In genomic region chr16:571081-571747, GRCh38 we compare ENCODE assay signal across 7 cellular contexts. TPM values are rescaled to one million over a fixed set of nuclear protein-coding genes. Genes with fewer than 3 reads are reported as not detected.
DNase-seq lines count a peak whose midpoint lies in the region; ATAC-seq and TF ChIP-seq lines count a peak whose summit lies in the region.
"Not testable (repeated sequence)": the region's sequence is repeated elsewhere in the genome, so short reads cannot be mapped to it uniquely, and the experiment has no call there.
"Had no signal": no experiment of that assay in that cellular context is flagged by ENCODE, and none has a peak within 500 bp of the region (broad histone marks: within the 10 kb centered on the region; RNA-seq: fewer than 3 reads in every experiment).

No MANE protein-coding gene starts in this region.

- not testable (repeated sequence) for ATAC-seq in DND-41 (ENCODE audit: insufficient read depth, low read depth); activated CD8-positive, alpha-beta T cell treated with anti-CD3 and anti-CD28 coated beads, Interleukin-2, amount 10 ng/mL, durations not matched to agents 7 days and 5 days
- ATAC-seq in right lobe of liver: peak; percentile 18 to 55 (median 33)

- not testable (repeated sequence) for H3K9me3 Mint-ChIP-seq in activated CD8-positive, alpha-beta T cell treated with anti-CD3 and anti-CD28 coated beads, Interleukin-2, amount 10 ng/mL, durations not matched to agents 7 days and 5 days (ENCODE audit: insufficient read depth); stimulated activated naive CD8-positive, alpha-beta T cell treated with anti-CD3 and anti-CD28 coated beads, Interleukin-15, Interleukin-2, amounts not matched to agents 100 ng/mL and 50 ng/mL, for 24 hours

- H3K36me3 ChIP-seq in DND-41 (ENCODE audit: insufficient read depth, low read length) (peaks cover 36% of the 10 kb centered on the region), duodenal mucosa (ENCODE audit: control insufficient read depth in 1 of 2, insufficient read depth in 2 of 2, low read length in 2 of 2) (peaks cover 0 to 12% of the 10 kb centered on the region in 2 donors)
- not testable (repeated sequence) for H3K36me3 ChIP-seq in right lobe of liver

- not testable (repeated sequence) for DNase-seq in DND-41; NB4 (ENCODE audit: low read depth); activated CD8-positive, alpha-beta T cell treated with anti-CD3 and anti-CD28 coated beads, Interleukin-2, amount 10 ng/mL, durations not matched to agents 7 days and 5 days
- DNase-seq in right lobe of liver: peak in 1 of 3 donors; percentile 60

- CTCF ChIA-PET in activated CD8-positive, alpha-beta T cell treated with anti-CD3 and anti-CD28 coated beads, Interleukin-2, amount 10 ng/mL, durations not matched to agents 7 days and 5 days (lab: Charles Lee): interaction anchor here (0.9 kb wide), 1 partner anchor 29 kb away, joined by 3 read pairs; no protein-coding TSS in a partner anchor

- H3K4me3 ChIP-seq in DND-41 (ENCODE audit: low read depth in 1 of 2, low read length in 2 of 2) (peak overlapping the region; percentile 99 to 100; a peak in 3 of 4 replicates), NB4 (ENCODE audit: low read depth, low read length) (peak overlapping the region; percentile 83), duodenal mucosa (ENCODE audit: low read depth in 1 of 2, low read length in 2 of 2) (peak overlapping the region; percentile 71 to 87)
- H3K4me3 ChIP-seq in right lobe of liver: not testable (repeated sequence)

- WGBS in right lobe of liver (ENCODE audit: insufficient coverage, low coverage, low lambda C conversion rate, missing lambda C conversion rate): no CpG with 5 or more reads among the region's 17 CpGs

- not testable (repeated sequence) for TF ChIP-seq CTCF in DND-41 (IDR thresholded peaks at IDR 0.05; ENCODE audit: borderline replicate concordance, extremely low read depth, low read length, poor library complexity, severe bottlenecking); NB4 (IDR thresholded peaks at IDR 0.05; ENCODE audit: low read depth, low read length); right lobe of liver (IDR thresholded peaks at IDR 0.05)

- not testable (repeated sequence) for H3K27ac ChIP-seq in DND-41 (ENCODE audit: low read length); duodenal mucosa (ENCODE audit: low read depth, low read length); right lobe of liver

- H3K36me3 Mint-ChIP-seq in activated CD8-positive, alpha-beta T cell treated with anti-CD3 and anti-CD28 coated beads, Interleukin-2, amount 10 ng/mL, durations not matched to agents 7 days and 5 days (ENCODE audit: low read depth); stimulated activated naive CD8-positive, alpha-beta T cell treated with anti-CD3 and anti-CD28 coated beads, Interleukin-15, Interleukin-2, amounts not matched to agents 100 ng/mL and 50 ng/mL, for 24 hours (ENCODE audit: low read depth): not testable (repeated sequence)

- TF ChIP-seq POLR2A in NB4 (IDR thresholded peaks at IDR 0.05; ENCODE audit: extremely low read depth, insufficient read length); right lobe of liver (IDR thresholded peaks at IDR 0.05): not testable (repeated sequence)

- H2AFZ ChIP-seq in DND-41 (ENCODE audit: low read depth, low read length): not testable (repeated sequence)

- H3K4me2 ChIP-seq in DND-41 (ENCODE audit: insufficient read depth, low read length): peak overlapping the region; percentile 95

- H3K4me3 Mint-ChIP-seq in activated CD8-positive, alpha-beta T cell treated with anti-CD3 and anti-CD28 coated beads, Interleukin-2, amount 10 ng/mL, durations not matched to agents 7 days and 5 days: peak overlapping the region; percentile 83
- H3K4me3 Mint-ChIP-seq in stimulated activated naive CD8-positive, alpha-beta T cell treated with anti-CD3 and anti-CD28 coated beads, Interleukin-15, Interleukin-2, amounts not matched to agents 100 ng/mL and 50 ng/mL, for 24 hours: peak overlapping the region; percentile 86

- peaks cover 30% of the 10 kb centered on the region for H4K20me1 ChIP-seq in DND-41 (ENCODE audit: insufficient read depth, low read length)

- peaks cover 31% of the 10 kb centered on the region for H3K4me1 Mint-ChIP-seq in activated CD8-positive, alpha-beta T cell treated with anti-CD3 and anti-CD28 coated beads, Interleukin-2, amount 10 ng/mL, durations not matched to agents 7 days and 5 days (ENCODE audit: low read depth)
- H3K4me1 Mint-ChIP-seq in stimulated activated naive CD8-positive, alpha-beta T cell treated with anti-CD3 and anti-CD28 coated beads, Interleukin-15, Interleukin-2, amounts not matched to agents 100 ng/mL and 50 ng/mL, for 24 hours (ENCODE audit: low read depth): peaks cover 29% of the 10 kb centered on the region

- H3K4me1 ChIP-seq in DND-41 (ENCODE audit: insufficient read depth, low read length) (peaks cover 43% of the 10 kb centered on the region), duodenal mucosa (ENCODE audit: control insufficient read depth in 1 of 2, insufficient read depth in 2 of 2, low read length in 2 of 2) (peaks cover 30 to 40% of the 10 kb centered on the region in 2 donors)
- not testable (repeated sequence) for H3K4me1 ChIP-seq in right lobe of liver

- POLR2A ChIA-PET in activated CD8-positive, alpha-beta T cell treated with anti-CD3 and anti-CD28 coated beads, Interleukin-2, amount 10 ng/mL, durations not matched to agents 7 days and 5 days (lab: Charles Lee): interaction anchor here (1.0 kb wide), 1 partner anchor 16 kb away, joined by 3 read pairs; no protein-coding TSS in a partner anchor

- peaks cover 43% of the 10 kb centered on the region for H3K79me2 ChIP-seq in DND-41 (ENCODE audit: insufficient read depth, low read length)

- not testable (repeated sequence) for H3K27me3 ChIP-seq in DND-41 (ENCODE audit: insufficient read depth, low read length, poor library complexity); duodenal mucosa (ENCODE audit: control insufficient read depth in 1 of 2, insufficient read depth in 2 of 2, low read length in 2 of 2); right lobe of liver

- intact Hi-C loops in right lobe of liver (cut with DNase I): not testable (repeated sequence)

- not testable (repeated sequence) for H3K27me3 Mint-ChIP-seq in activated CD8-positive, alpha-beta T cell treated with anti-CD3 and anti-CD28 coated beads, Interleukin-2, amount 10 ng/mL, durations not matched to agents 7 days and 5 days (ENCODE audit: low read depth); stimulated activated naive CD8-positive, alpha-beta T cell treated with anti-CD3 and anti-CD28 coated beads, Interleukin-15, Interleukin-2, amounts not matched to agents 100 ng/mL and 50 ng/mL, for 24 hours

- H3K9ac ChIP-seq in DND-41 (ENCODE audit: low read depth, low read length) (peak overlapping the region; percentile 93), duodenal mucosa (ENCODE audit: low read depth in 1 of 2, low read length in 2 of 2) (peak overlapping the region in 1 of 2 donors; percentile 39)

- H3K9me3 ChIP-seq in DND-41 (ENCODE audit: insufficient read depth, low read length, severe bottlenecking); duodenal mucosa (ENCODE audit: control insufficient read depth in 1 of 2, low read length in 2 of 2); right lobe of liver: not testable (repeated sequence)

- H3K27ac Mint-ChIP-seq in activated CD8-positive, alpha-beta T cell treated with anti-CD3 and anti-CD28 coated beads, Interleukin-2, amount 10 ng/mL, durations not matched to agents 7 days and 5 days: peak overlapping the region; percentile 75
- peak overlapping the region; percentile 46 for H3K27ac Mint-ChIP-seq in stimulated activated naive CD8-positive, alpha-beta T cell treated with anti-CD3 and anti-CD28 coated beads, Interleukin-15, Interleukin-2, amounts not matched to agents 100 ng/mL and 50 ng/mL, for 24 hours

RNA-seq across cellular contexts. Expression of gene PIGQ, which starts 1.4 kb away (rescaled TPM):
- 10 to 100 TPM; 41.2 to 43.0 TPM for total RNA-seq in activated CD8-positive, alpha-beta T cell treated with anti-CD3 and anti-CD28 coated beads, Interleukin-2, amount 10 ng/mL, durations not matched to agents 7 days and 5 days
- total RNA-seq in right lobe of liver: 10 to 100 TPM; 19.5 to 32.0 (median 27.8) TPM

RNA-seq across cellular contexts. Expression of gene NHLRC4, which starts 4.4 kb away (rescaled TPM):
- 1 to 10 TPM; 1.6 TPM for total RNA-seq in activated CD8-positive, alpha-beta T cell treated with anti-CD3 and anti-CD28 coated beads, Interleukin-2, amount 10 ng/mL, durations not matched to agents 7 days and 5 days
- under 1 TPM in 5 of 6 experiments, not detected in 1; 0.12 to 0.33 (median 0.28) TPM for total RNA-seq in right lobe of liver

RNA-seq across cellular contexts. Expression of gene PRR35, which starts 11.0 kb away (rescaled TPM):
- not detected for total RNA-seq in activated CD8-positive, alpha-beta T cell treated with anti-CD3 and anti-CD28 coated beads, Interleukin-2, amount 10 ng/mL, durations not matched to agents 7 days and 5 days
- not detected for total RNA-seq in right lobe of liver
- total RNA-seq: cardiac septum had no signal

RNA-seq across cellular contexts. Expression of gene RAB40C, which starts 18.7 kb away (rescaled TPM):
- 10 to 100 TPM; 13.1 to 15.0 TPM for total RNA-seq in activated CD8-positive, alpha-beta T cell treated with anti-CD3 and anti-CD28 coated beads, Interleukin-2, amount 10 ng/mL, durations not matched to agents 7 days and 5 days
- total RNA-seq in right lobe of liver: 10 to 100 TPM in 5 of 6 experiments, 1 to 10 TPM in 1; 10.0 to 14.1 (median 12.0) TPM

RNA-seq across cellular contexts. Expression of gene CAPN15, which starts 43.7 kb away (rescaled TPM):
- total RNA-seq in activated CD8-positive, alpha-beta T cell treated with anti-CD3 and anti-CD28 coated beads, Interleukin-2, amount 10 ng/mL, durations not matched to agents 7 days and 5 days: 10 to 100 TPM; 85.3 to 93.0 TPM
- 10 to 100 TPM; 17.3 to 34.3 (median 23.3) TPM for total RNA-seq in right lobe of liver
